In the genomic region with DNA sequence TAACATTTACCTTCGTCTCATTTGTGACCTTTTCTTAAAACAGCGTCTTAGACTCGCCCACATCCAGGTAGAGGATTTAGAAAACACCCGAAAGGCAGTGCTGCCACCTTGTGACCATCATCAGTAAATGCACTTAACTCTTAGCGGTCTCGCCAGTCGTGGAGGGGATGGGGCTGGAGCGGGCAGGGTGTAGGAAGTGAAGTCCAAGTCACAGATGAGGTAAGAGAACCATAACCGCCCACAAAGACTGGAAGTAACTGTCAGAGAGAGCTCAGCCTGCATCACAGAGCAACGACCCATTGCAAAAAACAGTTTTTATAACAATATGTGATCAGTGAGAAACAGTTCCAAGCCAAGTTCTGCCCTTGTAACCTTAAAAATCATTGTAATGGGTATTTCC, we compare ENCODE assay signal across 8 cellular contexts. TPM values are rescaled to one million over a fixed set of nuclear protein-coding genes. Genes with fewer than 3 reads are reported as not detected.
DNase-seq lines count a peak whose midpoint lies in the region; ATAC-seq and TF ChIP-seq lines count a peak whose summit lies in the region.

No MANE protein-coding gene starts in this region.

- H3K4me3 ChIP-seq in astrocyte of the cerebellum (ENCODE audit: low read depth, low read length) = no peak overlapping the region
- H3K4me3 ChIP-seq in iPS-15b (ENCODE audit: low read depth, low read length) = peak overlapping the region; percentile 42

- H3K9me3 ChIP-seq in T-helper 17 cell (ENCODE audit: control insufficient read depth, low read length, poor library complexity, severe bottlenecking) (no peaks in the 10 kb centered on the region), iPS-15b (ENCODE audit: control insufficient read depth, insufficient read depth, low read length) (no peaks in the 10 kb centered on the region)

- peak; percentile 98 for ATAC-seq in T-helper 17 cell
- no peak for ATAC-seq in GM21737 (IDR thresholded peaks at IDR 0.05; ENCODE audit: unreplicated experiment)

- H3K4me1 Mint-ChIP-seq in T-helper 17 cell = peaks cover 16% of the 10 kb centered on the region

- TF ChIP-seq CTCF in astrocyte of the cerebellum (IDR thresholded peaks at IDR 0.05; ENCODE audit: low read depth, low read length, missing control alignments) = peak; percentile 84

- H3K36me3 ChIP-seq in iPS-15b (ENCODE audit: control insufficient read depth, insufficient read depth, low read length) = no peaks in the 10 kb centered on the region

- in situ Hi-C loops in astrocyte of the cerebellum (cut with HindIII; ENCODE audit: low sequenced_read_pairs) = no loop called here

- peaks cover 68% of the 10 kb centered on the region for H3K27me3 Mint-ChIP-seq in T-helper 17 cell

- DNase-seq in NCI-H524 (lab: John Stamatoyannopoulos, UW) (peak; percentile 53 to 73), NCI-H524 treated with DMSO at 0.1 percent for 48 hours (lab: John Stamatoyannopoulos, UW) (no peak), NCI-H1694 treated with DMSO at 0.1 percent for 48 hours (lab: John Stamatoyannopoulos, UW) (peak; percentile 50), T-helper 17 cell (peak; percentile 47 to 56 (median 53)), astrocyte of the cerebellum (ENCODE audit: low read depth) (peak; percentile 41)
- DNase-seq in stimulated activated CD4-positive, alpha-beta T cell treated with anti-CD3 and anti-CD28 coated beads, Interleukin-12 subunit alpha, Interleukin-12 subunit beta, amount 100 ng/mL, for 48 hours (ENCODE audit: low read depth in 2 of 3, low spot score in 1 of 3) = peak; percentile 49 to 64 (median 50)

- peak overlapping the region; percentile 8 for H3K27ac Mint-ChIP-seq in T-helper 17 cell

- no peaks in the 10 kb centered on the region for H3K36me3 Mint-ChIP-seq in T-helper 17 cell (ENCODE audit: low read depth)

- peak overlapping the region; percentile 19 for H3K9ac ChIP-seq in iPS-15b (ENCODE audit: low read depth, low read length)

- H3K27me3 ChIP-seq in iPS-15b (ENCODE audit: control insufficient read depth, insufficient read depth, low read length) = peaks cover 20% of the 10 kb centered on the region

- H3K4me3 Mint-ChIP-seq in T-helper 17 cell = peak overlapping the region; percentile 55

- no peaks in the 10 kb centered on the region for H3K4me1 ChIP-seq in iPS-15b (ENCODE audit: control insufficient read depth, insufficient read depth, low read length)

RNA-seq across cellular contexts. Expression of gene CEACAM3, which starts 10.7 kb away (rescaled TPM):
- total RNA-seq in T-helper 17 cell = under 1 TPM in 1 of 2 donors, not detected in 1; 0.25 TPM

RNA-seq across cellular contexts. Expression of gene CEACAM6, which starts 30.3 kb away (rescaled TPM):
- total RNA-seq in T-helper 17 cell = not detected

RNA-seq across cellular contexts. Expression of gene LYPD4, which starts 58.8 kb away (rescaled TPM):
- total RNA-seq in T-helper 17 cell = not detected

RNA-seq across cellular contexts. Expression of gene DMRTC2, which starts 59.2 kb away (rescaled TPM):
- not detected for total RNA-seq in T-helper 17 cell
